In genomic region chr1:232599178-232600041, GRCh38 we compare ENCODE assay signal across 8 cellular contexts. TPM values are rescaled to one million over a fixed set of nuclear protein-coding genes. Genes with fewer than 3 reads are reported as not detected.
DNase-seq lines count a peak whose midpoint lies in the region; ATAC-seq and TF ChIP-seq lines count a peak whose summit lies in the region.

No MANE protein-coding gene starts in this region.

- H2AFZ ChIP-seq in smooth muscle cell (ENCODE audit: low read depth), result no peak overlapping the region

- in situ Hi-C loops in HAP-1 (cut with MboI; ENCODE audit: low sequenced_read_pairs), result no loop called here

- peak; percentile 50 for ATAC-seq in HG03175 (IDR thresholded peaks at IDR 0.05; ENCODE audit: unreplicated experiment)

- 65% methylated on average over 11 of the region's 11 CpGs for WGBS in smooth muscle cell (ENCODE audit: low lambda C conversion rate)

- H3K4me2 ChIP-seq in smooth muscle cell, result peak overlapping the region; percentile 56

- H3K36me3 ChIP-seq in smooth muscle cell (ENCODE audit: low read depth) (no peaks in the 10 kb centered on the region), HAP-1 (replicated peaks) (no peaks in the 10 kb centered on the region)

- H3K4me3 Mint-ChIP-seq in activated T-cell treated with anti-CD3 and anti-CD28 coated beads, Interleukin-2, amount 50 U/mL, for 24 hours, result no peak overlapping the region

- peaks cover 24% of the 10 kb centered on the region for H3K4me1 Mint-ChIP-seq in activated T-cell treated with anti-CD3 and anti-CD28 coated beads, Interleukin-2, amount 50 U/mL, for 24 hours (ENCODE audit: low read depth)

- peak overlapping the region; percentile 11 for H3K27ac Mint-ChIP-seq in activated T-cell treated with anti-CD3 and anti-CD28 coated beads, Interleukin-2, amount 50 U/mL, for 24 hours

- H3K9me3 ChIP-seq in smooth muscle cell (replicated peaks; ENCODE audit: low read depth) (no peaks in the 10 kb centered on the region), HAP-1 (no peaks in the 10 kb centered on the region)

- peak overlapping the region; percentile 62 for H3K27ac ChIP-seq in smooth muscle cell (ENCODE audit: low read depth)

- peaks cover 50% of the 10 kb centered on the region for H4K20me1 ChIP-seq in smooth muscle cell (ENCODE audit: low read depth)

- peaks cover 9% of the 10 kb centered on the region for H3F3A ChIP-seq in smooth muscle cell (ENCODE audit: low read depth)

- no peak for TF ChIP-seq CTCF in smooth muscle cell (IDR thresholded peaks at IDR 0.05; ENCODE audit: borderline replicate concordance, insufficient read depth, poor library complexity, severe bottlenecking)

- H3K79me2 ChIP-seq in smooth muscle cell (ENCODE audit: low read depth), result peaks cover 97% of the 10 kb centered on the region

- no peaks in the 10 kb centered on the region for H3K27me3 Mint-ChIP-seq in activated T-cell treated with anti-CD3 and anti-CD28 coated beads, Interleukin-2, amount 50 U/mL, for 24 hours

- H3K9ac ChIP-seq in smooth muscle cell (ENCODE audit: low read depth), result peak overlapping the region; percentile 46

- H3K4me1 ChIP-seq in smooth muscle cell (ENCODE audit: low read depth) (peaks cover 21% of the 10 kb centered on the region), HAP-1 (peaks cover 5% of the 10 kb centered on the region; the same call in 1 of the 2 replicates)

- no peak for DNase-seq in activated T-cell treated with anti-CD3 and anti-CD28 coated beads, Interleukin-2, amount 50 U/mL, for 24 hours
- DNase-seq in activated T-cell treated with anti-CD3 and anti-CD28 coated beads, Interleukin-2, amount 50 U/mL, for 1 hour, result no peak
- DNase-seq in SHP77 (lab: John Stamatoyannopoulos, UW) (peak; percentile 22 to 58), smooth muscle cell (lab: John Stamatoyannopoulos, UW; ENCODE audit: unreplicated experiment) (no peak), C1 segment of cervical spinal cord (lab: John Stamatoyannopoulos, UW) (no peak), HAP-1 (ENCODE audit: low spot score in 2 of 2) (no peak), dermis blood vessel endothelial cell (no peak)

- no peaks in the 10 kb centered on the region for H3K9me3 Mint-ChIP-seq in activated T-cell treated with anti-CD3 and anti-CD28 coated beads, Interleukin-2, amount 50 U/mL, for 24 hours

- H3K4me3 ChIP-seq in smooth muscle cell (no peak overlapping the region), HAP-1 (no peak overlapping the region)

- no peaks in the 10 kb centered on the region for H3K27me3 ChIP-seq in smooth muscle cell (ENCODE audit: low read depth)
- no peaks in the 10 kb centered on the region for H3K27me3 ChIP-seq in HAP-1 (ENCODE audit: low read depth)

- no peaks in the 10 kb centered on the region for H3K36me3 Mint-ChIP-seq in activated T-cell treated with anti-CD3 and anti-CD28 coated beads, Interleukin-2, amount 50 U/mL, for 24 hours (ENCODE audit: low read depth)

RNA-seq across cellular contexts. Expression of gene SIPA1L2, which starts 30.5 kb away (rescaled TPM):
- 37.0 and 37.2 TPM in 2 replicates for total RNA-seq in smooth muscle cell
- 14.9 and 18.9 TPM in 2 replicates for polyA plus RNA-seq in smooth muscle cell
- 11.1 and 25.7 TPM in 2 replicates for total RNA-seq in dermis blood vessel endothelial cell

Comparison
In these comparisons a context has a peak if more than half of its experiments do, and no peak if none do; other contexts are left out.
1. DNase-seq: peak in SHP77 (2 of 2); none in activated T-cell treated with anti-CD3 and anti-CD28 coated beads, Interleukin-2, amount 50 U/mL, for 24 hours (single experiment), activated T-cell treated with anti-CD3 and anti-CD28 coated beads, Interleukin-2, amount 50 U/mL, for 1 hour (single experiment), smooth muscle cell (single experiment), C1 segment of cervical spinal cord (0 of 14), HAP-1 (0 of 2) and dermis blood vessel endothelial cell (single experiment).